ENCODE assay signal across 1 cellular context in the genomic region with DNA sequence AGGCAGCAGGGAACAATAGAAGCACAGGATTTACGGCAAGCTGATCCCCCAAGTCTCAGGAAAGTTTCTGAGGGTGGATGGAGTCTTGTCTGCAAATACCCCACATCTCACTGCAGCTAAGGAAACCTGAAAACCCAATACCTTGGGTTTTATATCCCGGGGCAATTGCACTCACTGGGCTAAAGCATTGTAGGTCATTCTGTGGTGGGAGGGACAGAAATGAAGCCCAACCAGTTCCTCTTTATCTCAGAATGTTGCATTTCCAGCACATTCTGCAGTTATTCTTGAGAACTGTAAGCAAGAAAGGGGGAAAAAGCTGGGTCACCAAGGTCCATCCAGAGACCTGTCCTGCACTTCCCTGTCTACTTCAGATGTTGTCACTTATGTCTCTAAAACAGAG.
TF ChIP-seq lines count a peak whose summit lies in the region.

No MANE protein-coding gene starts in this region.

TF ChIP-seq in H1, 55 proteins besides CTCF, POLR2A, EP300 and RAD21:
- no peak for TF ChIP-seq CREB1 (IDR thresholded peaks at IDR 0.05)
- no peak for TF ChIP-seq CEBPB (IDR thresholded peaks at IDR 0.05; ENCODE audit: low read depth, low read length)
- no peak for TF ChIP-seq NRF1 (IDR thresholded peaks at IDR 0.05; ENCODE audit: low read depth, low read length)
- no peak for TF ChIP-seq CBX8 (IDR thresholded peaks at IDR 0.05; ENCODE audit: borderline replicate concordance, low read depth, low read length)
- no peak for TF ChIP-seq CHD2 (IDR thresholded peaks at IDR 0.05; ENCODE audit: low read length)
- TF ChIP-seq BRCA1 (IDR thresholded peaks at IDR 0.05; ENCODE audit: low read depth, low read length), result no peak
- no peak for TF ChIP-seq TAF1 (IDR thresholded peaks at IDR 0.05; ENCODE audit: low read depth, low read length)
- no peak for TF ChIP-seq SP1 (IDR thresholded peaks at IDR 0.05; ENCODE audit: low read depth, low read length)
- TF ChIP-seq POU5F1 (IDR thresholded peaks at IDR 0.05; ENCODE audit: low read depth, low read length), result no peak
- TF ChIP-seq GTF2F1 (IDR thresholded peaks at IDR 0.05; ENCODE audit: borderline replicate concordance, low read depth, low read length), result no peak
- no peak for TF ChIP-seq NANOG (IDR thresholded peaks at IDR 0.05; ENCODE audit: insufficient read depth, low read depth, low read length, poor library complexity, severe bottlenecking)
- TF ChIP-seq JUN (IDR thresholded peaks at IDR 0.05; ENCODE audit: low read depth, low read length), result no peak
- no peak for TF ChIP-seq ASH2L (IDR thresholded peaks at IDR 0.05; ENCODE audit: low read length)
- TF ChIP-seq SP2 (IDR thresholded peaks at IDR 0.05; ENCODE audit: low read length), result no peak
- TF ChIP-seq MAX (IDR thresholded peaks at IDR 0.05), result no peak
- TF ChIP-seq YY1 (IDR thresholded peaks at IDR 0.05; ENCODE audit: low read depth, low read length), result no peak
